Comparison of ENCODE assay signal across 20 cellular contexts in genomic region chr2:241794250-241794823, GRCh38. TPM values are rescaled to one million over a fixed set of nuclear protein-coding genes. Genes with fewer than 3 reads are reported as not detected.
DNase-seq lines count a peak whose midpoint lies in the region; ATAC-seq, FAIRE-seq and TF ChIP-seq lines count a peak whose summit lies in the region.
"Had no signal": no experiment of that assay in that cellular context is flagged by ENCODE, and none has a peak within 500 bp of the region (broad histone marks: within the 10 kb centered on the region; RNA-seq: fewer than 3 reads in every experiment).

No MANE protein-coding gene starts in this region.

- no peak overlapping the region for H3K9ac ChIP-seq in K562 (ENCODE audit: insufficient read depth in 1 of 2, low read depth in 2 of 2, low read length in 2 of 2)
- H3K9ac ChIP-seq: KMS-11 had no signal

- H3K4me1 Mint-ChIP-seq in activated CD8-positive, alpha-beta memory T cell treated with anti-CD3 and anti-CD28 coated beads, Interleukin-2, amount 10 ng/mL, durations not matched to agents 7 days and 5 days: peaks cover under 1% of the 10 kb centered on the region

- peak; percentile 28 for DNase-seq in activated CD8-positive, alpha-beta memory T cell treated with anti-CD3 and anti-CD28 coated beads, Interleukin-2, amount 10 ng/mL, durations not matched to agents 7 days and 5 days
- no peak for DNase-seq in activated CD8-positive, alpha-beta memory T cell treated with anti-CD3 and anti-CD28 coated beads for 24 hours
- peak; percentile 1 for DNase-seq in GM12892 (ENCODE audit: insufficient read length)
- no peak for DNase-seq in K562 (ENCODE audit: extremely low read depth in 1 of 4, low spot score in 3 of 4)
- DNase-seq in mucosa of descending colon: peak; percentile 33 to 55 (median 54)
- DNase-seq in Ammon's horn (ENCODE audit: low spot score): no peak
- DNase-seq in brain microvascular endothelial cell: no peak
- no peak for DNase-seq in NCI-H1105 (lab: John Stamatoyannopoulos, UW)
- DNase-seq: CD4-positive, alpha-beta memory T cell; DMS79 treated with DMSO at 0.1 percent for 48 hours; GOT3; MG63; NCI-H1092 treated with DMSO at 0.1 percent for 48 hours; NCI-H1694 treated with DMSO at 0.1 percent for 48 hours; NCI-H446; NCI-H748 treated with DMSO at 0.1 percent for 48 hours; PC-3 had no signal

- no peak overlapping the region for H3K4me3 Mint-ChIP-seq in activated CD8-positive, alpha-beta memory T cell treated with anti-CD3 and anti-CD28 coated beads, Interleukin-2, amount 10 ng/mL, durations not matched to agents 7 days and 5 days
- H3K4me3 Mint-ChIP-seq: CD4-positive, alpha-beta memory T cell had no signal

- intact Hi-C loops in K562 (cut with micrococcal nuclease): no loop called here
- intact Hi-C loops in mucosa of descending colon (cut with DNase I, micrococcal nuclease): no loop called here

- BruUV-seq in K562 (replicated peaks; lab: Mats Ljungman, UMichigan): no TSS peak

- in situ Hi-C loops in K562 (cut with MboI): no loop called here
- in situ Hi-C loops in brain microvascular endothelial cell (cut with HindIII; ENCODE audit: low pct_ligation_motif_present, low sequenced_read_pairs): no loop called here

- TF ChIP-seq EP300 in K562 (IDR thresholded peaks at IDR 0.05; ENCODE audit: low read length): no peak

- ATAC-seq in activated CD8-positive, alpha-beta memory T cell treated with anti-CD3 and anti-CD28 coated beads, Interleukin-2, amount 10 ng/mL, durations not matched to agents 7 days and 5 days: no peak
- ATAC-seq in K562: no peak
- ATAC-seq in mucosa of descending colon: no peak
- ATAC-seq: PC-3 had no signal

- H3K36me3 ChIP-seq in K562 (ENCODE audit: control insufficient read depth, insufficient read depth, low read length) (no peaks in the 10 kb centered on the region), mucosa of descending colon (ENCODE audit: low read depth) (peaks cover 3% of the 10 kb centered on the region), brain microvascular endothelial cell (replicated peaks) (no peaks in the 10 kb centered on the region)
- H3K36me3 ChIP-seq: MG63 had no signal

- 0 out of 2 replicates have a peak overlapping the region, but pooled peaks have one; percentile 32 for H2AFZ ChIP-seq in K562 (ENCODE audit: low read depth, low read length)

- WGBS in K562 (ENCODE audit: insufficient coverage, low coverage, missing lambda C conversion rate): 69% methylated on average over 4 of the region's 10 CpGs

- H3K79me2 ChIP-seq in K562 (ENCODE audit: control insufficient read depth, insufficient read depth, low read length): no peaks in the 10 kb centered on the region

- H3K9me3 ChIP-seq in K562 (replicated peaks; ENCODE audit: control insufficient read depth, insufficient read depth, low read depth, low read length): no peaks in the 10 kb centered on the region; the same call in 1 of the 2 replicates
- H3K9me3 ChIP-seq in mucosa of descending colon: no peaks in the 10 kb centered on the region

- no peaks in the 10 kb centered on the region for H4K20me1 ChIP-seq in K562 (replicated peaks; ENCODE audit: control insufficient read depth, insufficient read depth, low read length)

- H3K27ac ChIP-seq in K562 (ENCODE audit: extremely low read depth, low read depth, low read length) (no peak overlapping the region), brain microvascular endothelial cell (no peak overlapping the region)
- H3K27ac ChIP-seq: HL-60, KMS-11 had no signal

- H3K4me1 ChIP-seq in K562 (replicated peaks in 1 of 2; ENCODE audit: control insufficient read depth in 2 of 2, insufficient read depth in 2 of 2, low read length in 2 of 2) (peaks cover 0 to 36% of the 10 kb centered on the region in 2 experiments; a peak in 2 of 5 replicates), mucosa of descending colon (ENCODE audit: low read depth) (peaks cover 44% of the 10 kb centered on the region)

- FAIRE-seq in GM12892 (lab: Jason Lieb, UNC): no peak
- FAIRE-seq in K562 (lab: Jason Lieb, UNC): no peak
- FAIRE-seq: G401.6 had no signal

- H3K27ac Mint-ChIP-seq in activated CD8-positive, alpha-beta memory T cell treated with anti-CD3 and anti-CD28 coated beads, Interleukin-2, amount 10 ng/mL, durations not matched to agents 7 days and 5 days: no peak overlapping the region

- TF ChIP-seq POLR2A in GM12892 (IDR thresholded peaks at IDR 0.05; ENCODE audit: low read depth, low read length) (no peak), K562 (conservative IDR thresholded peaks at IDR 0.05) (no peak)

- H3K27me3 Mint-ChIP-seq in activated CD8-positive, alpha-beta memory T cell treated with anti-CD3 and anti-CD28 coated beads, Interleukin-2, amount 10 ng/mL, durations not matched to agents 7 days and 5 days: peaks cover 17% of the 10 kb centered on the region
- H3K27me3 Mint-ChIP-seq: CD4-positive, alpha-beta memory T cell had no signal

- peaks cover 6% of the 10 kb centered on the region for H3K9me3 Mint-ChIP-seq in activated CD8-positive, alpha-beta memory T cell treated with anti-CD3 and anti-CD28 coated beads, Interleukin-2, amount 10 ng/mL, durations not matched to agents 7 days and 5 days (ENCODE audit: low read depth)
- H3K9me3 Mint-ChIP-seq: CD4-positive, alpha-beta memory T cell had no signal

- no peaks in the 10 kb centered on the region for H3K9me1 ChIP-seq in K562 (ENCODE audit: control insufficient read depth, insufficient read depth, low read length)

- TF ChIP-seq RAD21 in K562 (CRISPR knock-in tag; conservative IDR thresholded peaks at IDR 0.05 in 1 of 2, IDR thresholded peaks at IDR 0.05 in 1 of 2): no peak

- H3K4me2 ChIP-seq in K562 (ENCODE audit: insufficient read depth, low read length): no peak overlapping the region
- H3K4me2 ChIP-seq: KMS-11 had no signal

- no peak for TF ChIP-seq CTCF in K562 (IDR thresholded peaks at IDR 0.05 in 2 of 3, conservative IDR thresholded peaks at IDR 0.05 in 1 of 3; ENCODE audit: insufficient read depth in 2 of 3, low read depth in 1 of 3, low read length in 3 of 3)
- TF ChIP-seq CTCF in mucosa of descending colon (IDR thresholded peaks at IDR 0.05): no peak
- TF ChIP-seq CTCF in brain microvascular endothelial cell (IDR thresholded peaks at IDR 0.05; ENCODE audit: low read depth, low read length, missing control alignments): no peak

- H3K27me3 ChIP-seq in K562 (ENCODE audit: control insufficient read depth in 2 of 2, insufficient read depth in 2 of 2, low read length in 2 of 2): no peaks in the 10 kb centered on the region
- H3K27me3 ChIP-seq in brain microvascular endothelial cell (replicated peaks): no peaks in the 10 kb centered on the region
- H3K27me3 ChIP-seq: MG63 had no signal

- POLR2A ChIA-PET in K562 (lab: Yijun Ruan, JAX): interaction anchor here (0.7 to 1.4 kb wide), 3 partner anchors 9 to 54 kb away, joined by 3 to 4 read pairs (median 3); no protein-coding TSS in a partner anchor

- H3K36me3 Mint-ChIP-seq in activated CD8-positive, alpha-beta memory T cell treated with anti-CD3 and anti-CD28 coated beads, Interleukin-2, amount 10 ng/mL, durations not matched to agents 7 days and 5 days: peaks cover 3% of the 10 kb centered on the region
- H3K36me3 Mint-ChIP-seq: CD4-positive, alpha-beta memory T cell had no signal

- CTCF ChIA-PET in activated CD8-positive, alpha-beta memory T cell treated with anti-CD3 and anti-CD28 coated beads, Interleukin-2, amount 10 ng/mL, durations not matched to agents 7 days and 5 days (lab: Charles Lee): no interaction called here
- CTCF ChIA-PET in K562 (lab: Yijun Ruan, JAX; ENCODE audit: low intra/inter-chr PET ratio): interaction anchor here (0.6 kb wide), 1 partner anchor 82 kb away, joined by 3 read pairs; no protein-coding TSS in a partner anchor

- H3K4me3 ChIP-seq in K562 (no peak overlapping the region), mucosa of descending colon (no peak overlapping the region), brain microvascular endothelial cell (ENCODE audit: low read depth, low read length) (no peak overlapping the region)
- H3K4me3 ChIP-seq: MG63 had no signal

RNA-seq across cellular contexts. Expression of gene NEU4, which starts 14.7 kb away (rescaled TPM):
- total RNA-seq in activated CD8-positive, alpha-beta memory T cell treated with anti-CD3 and anti-CD28 coated beads, Interleukin-2, amount 10 ng/mL, durations not matched to agents 7 days and 5 days: under 1 TPM in 1 of 2 experiments, not detected in 1; 0.12 TPM
- 0.19 TPM for polyA plus RNA-seq in GM12892 (2012; ENCODE audit: missing spikeins)
- total RNA-seq in K562 (2011; cell fraction: chromatin; rRNA removed; ENCODE audit: low replicate concordance): 1.3 TPM in 1 of 2 replicates, not detected in the other
- total RNA-seq in K562 (2011; cell fraction: nucleolus; rRNA removed): 0.50 and 0.66 TPM in 2 replicates
- 0.29 and 1.1 TPM in 2 replicates for total RNA-seq in K562 (2011; cell fraction: nucleoplasm; rRNA removed)
- total RNA-seq in K562 (2014; rRNA removed) (not detected in 2 replicates), K562 (2014; rRNA removed; fragmentation: Illumina TruSeq; extraction: Trizol) (not detected in 2 replicates), K562 (2015; rRNA removed; fragmentation: Illumina TruSeq; extraction: Trizol) (not detected in 2 replicates), K562 (2021) (0.38 and 0.40 TPM in 2 replicates), mucosa of descending colon (10 to 100 TPM; 41.4 to 72.5 (median 71.0) TPM)
- polyA plus RNA-seq in K562 (2011; rRNA removed) (0.12 TPM in 1 of 2 replicates, not detected in the other), K562 (2014; fragmentation: Illumina TruSeq; extraction: Trizol) (not detected in 2 replicates), K562 (2014; fragmentation: Nextera tagmentation; extraction: Ambion mirVana) (not detected), K562 (2014; rRNA removed) (0.01 TPM in 1 of 2 replicates, not detected in the other)
- 0.12 and 0.21 TPM in 2 replicates for polyA plus RNA-seq in K562 (2011; cell fraction: cytosol; rRNA removed)
- 0.14 and 0.65 TPM in 2 replicates for polyA plus RNA-seq in K562 (2011; cell fraction: nucleus; rRNA removed)
- 0.55 and 1.1 TPM in 2 replicates for polyA plus RNA-seq in K562 (2012)
- not detected in 2 replicates for polyA minus RNA-seq in K562 (2011; rRNA and poly(A)+ RNA removed)
- polyA minus RNA-seq in K562 (2011; cell fraction: cytosol; rRNA and poly(A)+ RNA removed): not detected in 2 replicates
- polyA minus RNA-seq in K562 (2011; cell fraction: nucleus; rRNA and poly(A)+ RNA removed): 0.27 TPM in 1 of 2 replicates, not detected in the other
- total RNA-seq: PC-3 had no signal

RNA-seq across cellular contexts. Expression of gene GAL3ST2, which starts 17.7 kb away (rescaled TPM):
- total RNA-seq in activated CD8-positive, alpha-beta memory T cell treated with anti-CD3 and anti-CD28 coated beads, Interleukin-2, amount 10 ng/mL, durations not matched to agents 7 days and 5 days: under 1 TPM in 1 of 2 experiments, not detected in 1; 0.20 TPM
- polyA plus RNA-seq in GM12892 (2012; ENCODE audit: missing spikeins): not detected
- 0.51 and 1.8 TPM in 2 replicates for total RNA-seq in K562 (2011; cell fraction: chromatin; rRNA removed; ENCODE audit: low replicate concordance)
- 1.8 and 2.2 TPM in 2 replicates for total RNA-seq in K562 (2011; cell fraction: nucleolus; rRNA removed)
- total RNA-seq in K562 (2011; cell fraction: nucleoplasm; rRNA removed): 1.1 TPM in 1 of 2 replicates, not detected in the other
- total RNA-seq in K562 (2014; rRNA removed) (0.61 TPM in 1 of 2 replicates, not detected in the other), K562 (2014; rRNA removed; fragmentation: Illumina TruSeq; extraction: Trizol) (not detected in 2 replicates), K562 (2015; rRNA removed; fragmentation: Illumina TruSeq; extraction: Trizol) (not detected in 2 replicates), K562 (2021) (0.31 and 0.42 TPM in 2 replicates), mucosa of descending colon (10 to 100 TPM; 15.1 to 46.5 (median 42.4) TPM)
- polyA plus RNA-seq in K562 (2011; rRNA removed) (0.08 TPM in 1 of 2 replicates, not detected in the other), K562 (2014; fragmentation: Illumina TruSeq; extraction: Trizol) (not detected in 2 replicates), K562 (2014; fragmentation: Nextera tagmentation; extraction: Ambion mirVana) (not detected), K562 (2014; rRNA removed) (0.38 TPM in 1 of 2 replicates, not detected in the other)
- not detected in 2 replicates for polyA plus RNA-seq in K562 (2011; cell fraction: cytosol; rRNA removed)
- 0.15 and 0.43 TPM in 2 replicates for polyA plus RNA-seq in K562 (2011; cell fraction: nucleus; rRNA removed)
- polyA plus RNA-seq in K562 (2012): 0.90 and 1.00 TPM in 2 replicates
- polyA minus RNA-seq in K562 (2011; rRNA and poly(A)+ RNA removed): not detected in 2 replicates
- polyA minus RNA-seq in K562 (2011; cell fraction: cytosol; rRNA and poly(A)+ RNA removed): not detected in 2 replicates
- polyA minus RNA-seq in K562 (2011; cell fraction: nucleus; rRNA and poly(A)+ RNA removed): 0.33 and 0.67 TPM in 2 replicates
- total RNA-seq: PC-3 had no signal

RNA-seq across cellular contexts. Expression of gene D2HGDH, which starts 59.9 kb away (rescaled TPM):
- total RNA-seq in activated CD8-positive, alpha-beta memory T cell treated with anti-CD3 and anti-CD28 coated beads, Interleukin-2, amount 10 ng/mL, durations not matched to agents 7 days and 5 days: 10 to 100 TPM; 21.6 to 26.2 TPM
- 16.8 TPM for polyA plus RNA-seq in GM12892 (2012; ENCODE audit: missing spikeins)
- 47.1 and 160 TPM in 2 replicates for total RNA-seq in K562 (2011; cell fraction: chromatin; rRNA removed; ENCODE audit: low replicate concordance)
- 99.4 and 106 TPM in 2 replicates for total RNA-seq in K562 (2011; cell fraction: nucleolus; rRNA removed)
- total RNA-seq in K562 (2011; cell fraction: nucleoplasm; rRNA removed): 49.9 and 63.9 TPM in 2 replicates
- total RNA-seq in K562 (2014; rRNA removed) (22.4 and 23.3 TPM in 2 replicates), K562 (2014; rRNA removed; fragmentation: Illumina TruSeq; extraction: Trizol) (1.7 and 4.4 TPM in 2 replicates), K562 (2015; rRNA removed; fragmentation: Illumina TruSeq; extraction: Trizol) (10.3 and 10.9 TPM in 2 replicates), K562 (2021) (26.0 and 30.8 TPM in 2 replicates), mucosa of descending colon (10 to 100 TPM; 52.2 to 88.6 (median 63.0) TPM)
- polyA plus RNA-seq in K562 (2011; rRNA removed) (15.2 and 25.7 TPM in 2 replicates), K562 (2014; fragmentation: Illumina TruSeq; extraction: Trizol) (5.1 and 10.1 TPM in 2 replicates), K562 (2014; fragmentation: Nextera tagmentation; extraction: Ambion mirVana) (under 1 TPM; 0.39 to 0.52 TPM), K562 (2014; rRNA removed) (26.5 and 29.0 TPM in 2 replicates)
- polyA plus RNA-seq in K562 (2011; cell fraction: cytosol; rRNA removed): 10.4 and 20.9 TPM in 2 replicates
- polyA plus RNA-seq in K562 (2011; cell fraction: nucleus; rRNA removed): 136 and 197 TPM in 2 replicates
- 28.7 and 36.6 TPM in 2 replicates for polyA plus RNA-seq in K562 (2012)
- polyA minus RNA-seq in K562 (2011; rRNA and poly(A)+ RNA removed): 4.4 and 10.4 TPM in 2 replicates
- polyA minus RNA-seq in K562 (2011; cell fraction: cytosol; rRNA and poly(A)+ RNA removed): 14.4 and 21.0 TPM in 2 replicates
- 33.7 and 35.7 TPM in 2 replicates for polyA minus RNA-seq in K562 (2011; cell fraction: nucleus; rRNA and poly(A)+ RNA removed)

Comparison
In these comparisons a context has a peak if more than half of its experiments do, and no peak if none do; other contexts are left out.
1. DNase-seq: peak in activated CD8-positive, alpha-beta memory T cell treated with anti-CD3 and anti-CD28 coated beads, Interleukin-2, amount 10 ng/mL, durations not matched to agents 7 days and 5 days (single experiment), GM12892 (single experiment) and mucosa of descending colon (3 of 3); none in activated CD8-positive, alpha-beta memory T cell treated with anti-CD3 and anti-CD28 coated beads for 24 hours (single experiment), K562 (0 of 4), Ammon's horn (single experiment), brain microvascular endothelial cell (single experiment) and NCI-H1105 (single experiment).
2. RNA of gene NEU4, which starts 14.7 kb away (total RNA-seq): 41.4 to 72.5 TPM in mucosa of descending colon; 0.12 TPM in activated CD8-positive, alpha-beta memory T cell treated with anti-CD3 and anti-CD28 coated beads, Interleukin-2, amount 10 ng/mL, durations not matched to agents 7 days and 5 days and 0.29 to 1.3 TPM in K562; every median in the first group is over 10 times any median in the second.
3. RNA of gene GAL3ST2, which starts 17.7 kb away (total RNA-seq): 15.1 to 46.5 TPM in mucosa of descending colon; 0.20 TPM in activated CD8-positive, alpha-beta memory T cell treated with anti-CD3 and anti-CD28 coated beads, Interleukin-2, amount 10 ng/mL, durations not matched to agents 7 days and 5 days and 0.31 to 2.2 TPM in K562; every median in the first group is over 4 times any median in the second.